ENCODE assay signal across 9 cellular contexts in genomic region chr5:154559398-154560276, GRCh38.
"Had no signal": no experiment of that assay in that cellular context is flagged by ENCODE, and none has a peak within 500 bp of the region (broad histone marks: within the 10 kb centered on the region; RNA-seq: fewer than 3 reads in every experiment).

No MANE protein-coding gene starts in this region.

- DNase-seq: activated CD4-positive, alpha-beta T cell treated with anti-CD3 and anti-CD28 coated beads, Interleukin-2, amount 50 U/mL, for 1 hour; activated naive CD4-positive, alpha-beta T cell treated with anti-CD3 and anti-CD28 coated beads, Interleukin-2, amount 10 ng/mL, durations not matched to agents 7 days and 5 days; activated T-cell treated with anti-CD3 and anti-CD28 coated beads for 4 hours; cortex of kidney; effector memory CD4-positive, alpha-beta T cell; mesendoderm; pancreas; stimulated activated CD4-positive, alpha-beta T cell treated with anti-CD3 and anti-CD28 coated beads, Interleukin-4, amount 100 ng/mL, for 1 hour; stomach had no signal
